In genomic region chr2:170597705-170598420, GRCh38 we compare ENCODE assay signal across 16 cellular contexts.
DNase-seq lines count a peak whose midpoint lies in the region; TF ChIP-seq lines count a peak whose summit lies in the region.
"Had no signal": no experiment of that assay in that cellular context is flagged by ENCODE, and none has a peak within 500 bp of the region (broad histone marks: within the 10 kb centered on the region; RNA-seq: fewer than 3 reads in every experiment).

No MANE protein-coding gene starts in this region.

- no peak overlapping the region for H3K27ac Mint-ChIP-seq in activated CD4-positive, alpha-beta T cell treated with anti-CD3 and anti-CD28 coated beads, Interleukin-2, amount 10 ng/mL, durations not matched to agents 7 days and 5 days
- H3K27ac Mint-ChIP-seq: CD4-positive, alpha-beta T cell had no signal

- TF ChIP-seq POLR2A in vagina (IDR thresholded peaks at IDR 0.05) = no peak

- no peaks in the 10 kb centered on the region for H3K9me3 Mint-ChIP-seq in activated CD4-positive, alpha-beta T cell treated with anti-CD3 and anti-CD28 coated beads, Interleukin-2, amount 10 ng/mL, durations not matched to agents 7 days and 5 days
- H3K9me3 Mint-ChIP-seq: CD4-positive, alpha-beta T cell had no signal

- H3K36me3 Mint-ChIP-seq in activated CD4-positive, alpha-beta T cell treated with anti-CD3 and anti-CD28 coated beads, Interleukin-2, amount 10 ng/mL, durations not matched to agents 7 days and 5 days (ENCODE audit: low read depth) = no peaks in the 10 kb centered on the region

- no peaks in the 10 kb centered on the region for H3K9me3 ChIP-seq in vagina
- H3K9me3 ChIP-seq: BE2C, SJSA1 had no signal

- intact Hi-C loops in vagina (cut with DNase I) = no loop called here

- no peaks in the 10 kb centered on the region for H3K4me1 Mint-ChIP-seq in activated CD4-positive, alpha-beta T cell treated with anti-CD3 and anti-CD28 coated beads, Interleukin-2, amount 10 ng/mL, durations not matched to agents 7 days and 5 days

- TF ChIP-seq CTCF in fibroblast of mammary gland (conservative IDR thresholded peaks at IDR 0.05; ENCODE audit: control insufficient read depth, insufficient read depth, low read depth, low read length) (no peak), vagina (IDR thresholded peaks at IDR 0.05) (no peak)

- H3K4me3 ChIP-seq in fibroblast of mammary gland (ENCODE audit: control insufficient read depth, low read depth, low read length) (no peak overlapping the region), vagina (no peak overlapping the region)
- H3K4me3 ChIP-seq: PC-9, SJSA1 had no signal

- CTCF ChIA-PET in activated CD4-positive, alpha-beta T cell treated with anti-CD3 and anti-CD28 coated beads, Interleukin-2, amount 10 ng/mL, durations not matched to agents 7 days and 5 days (lab: Charles Lee) = interaction anchor here (0.6 kb wide), 1 partner anchor 328 kb away, joined by 3 read pairs; no protein-coding TSS in a partner anchor

- H3K4me3 Mint-ChIP-seq in activated CD4-positive, alpha-beta T cell treated with anti-CD3 and anti-CD28 coated beads, Interleukin-2, amount 10 ng/mL, durations not matched to agents 7 days and 5 days = no peak overlapping the region
- H3K4me3 Mint-ChIP-seq: CD4-positive, alpha-beta T cell had no signal

- DNase-seq in HS-5 (ENCODE audit: low read depth) (peak; percentile 25), fibroblast of mammary gland (ENCODE audit: low read depth) (peak; percentile 67), mucosa of gallbladder (ENCODE audit: low spot score) (peak; percentile 16), vagina (ENCODE audit: extremely low spot score in 2 of 2) (no peak), T-helper 1 cell (no peak)
- no peak for DNase-seq in activated CD4-positive, alpha-beta T cell treated with anti-CD3 and anti-CD28 coated beads, Interleukin-2, amount 10 ng/mL, durations not matched to agents 7 days and 5 days
- DNase-seq in stimulated activated naive CD4-positive, alpha-beta T cell treated with Interleukin-2 at 50 U/mL for 16 hours (lab: John Stamatoyannopoulos, UW) = no peak
- DNase-seq: BE2C; CD4-positive, alpha-beta T cell; DMS79; KG1; NCI-H1436 treated with DMSO at 0.1 percent for 48 hours; NCI-H2081; NCI-H774; PC-9 had no signal

- no peaks in the 10 kb centered on the region for H3K27me3 ChIP-seq in vagina
- H3K27me3 ChIP-seq: BE2C, SJSA1 had no signal

- peak overlapping the region; percentile 68 for H3K27ac ChIP-seq in vagina
- H3K27ac ChIP-seq: PC-9, SJSA1 had no signal

- H3K36me3 ChIP-seq in vagina = no peaks in the 10 kb centered on the region
- H3K36me3 ChIP-seq: BE2C, SJSA1 had no signal

- H3K27me3 Mint-ChIP-seq in activated CD4-positive, alpha-beta T cell treated with anti-CD3 and anti-CD28 coated beads, Interleukin-2, amount 10 ng/mL, durations not matched to agents 7 days and 5 days = peaks cover 2% of the 10 kb centered on the region

- no peaks in the 10 kb centered on the region for H3K4me1 ChIP-seq in vagina
- H3K4me1 ChIP-seq: BE2C, SJSA1 had no signal

- POLR2A ChIA-PET in activated CD4-positive, alpha-beta T cell treated with anti-CD3 and anti-CD28 coated beads, Interleukin-2, amount 10 ng/mL, durations not matched to agents 7 days and 5 days (lab: Charles Lee) = no interaction called here

Comparison
In these comparisons a context has a peak if more than half of its experiments do, and no peak if none do; other contexts are left out.
1. DNase-seq: peak in HS-5 (single experiment), fibroblast of mammary gland (single experiment) and mucosa of gallbladder (single experiment); none in vagina (0 of 2), activated CD4-positive, alpha-beta T cell treated with anti-CD3 and anti-CD28 coated beads, Interleukin-2, amount 10 ng/mL, durations not matched to agents 7 days and 5 days (single experiment), stimulated activated naive CD4-positive, alpha-beta T cell treated with Interleukin-2 at 50 U/mL for 16 hours (single experiment) and T-helper 1 cell (0 of 5).